Comparison of ENCODE assay signal across 1 cellular context in the genomic region with DNA sequence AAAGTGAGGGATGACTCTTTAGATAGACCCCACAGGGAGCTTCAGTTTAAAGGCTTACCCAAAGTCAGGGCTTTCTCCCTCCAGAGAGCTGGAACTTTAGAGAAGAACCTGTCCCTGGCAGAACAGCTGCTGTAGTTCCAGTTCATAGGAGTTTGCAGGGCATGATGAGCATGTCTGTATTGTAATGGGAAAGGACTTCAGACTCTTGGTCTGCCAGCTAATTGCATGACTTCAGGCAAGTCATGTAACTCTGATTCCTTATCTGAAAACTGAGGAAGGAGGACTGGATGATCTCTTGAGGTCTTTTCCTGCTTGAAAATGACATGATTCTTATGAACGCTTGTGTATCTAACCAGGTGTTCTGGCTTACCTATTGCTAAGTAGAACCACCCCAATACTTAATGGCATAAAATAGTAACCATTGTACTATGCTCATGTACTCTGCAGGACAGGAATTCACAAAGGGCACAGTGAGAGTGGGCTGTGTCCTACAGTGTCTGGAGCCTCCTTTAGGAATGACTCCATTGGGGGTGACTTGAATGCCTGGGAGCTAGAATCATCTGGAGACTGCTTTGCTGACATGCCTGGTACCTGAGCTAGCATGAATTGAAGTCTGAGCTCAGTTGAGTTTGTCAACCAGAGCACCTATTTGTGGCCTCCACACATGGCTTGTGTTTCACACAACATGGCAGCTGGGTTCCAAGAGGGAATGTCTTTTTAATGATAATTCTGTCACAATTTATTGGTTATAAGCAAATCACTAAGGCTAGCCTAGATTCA.
TF ChIP-seq lines count a peak whose summit lies in the region.

No MANE protein-coding gene starts in this region.

TF ChIP-seq in K562, 482 proteins besides CTCF, POLR2A, EP300 and RAD21:
- no peak for TF ChIP-seq EGR1 (conservative IDR thresholded peaks at IDR 0.05)
- no peak for TF ChIP-seq RBM25 (IDR thresholded peaks at IDR 0.05; ENCODE audit: low read depth, low read length, severe bottlenecking)
- TF ChIP-seq, protein P1, sequence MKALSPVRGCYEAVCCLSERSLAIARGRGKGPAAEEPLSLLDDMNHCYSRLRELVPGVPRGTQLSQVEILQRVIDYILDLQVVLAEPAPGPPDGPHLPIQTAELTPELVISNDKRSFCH (CRISPR knock-in tag; IDR thresholded peaks at IDR 0.05), result no peak
- TF ChIP-seq, protein P1 (tag; IDR thresholded peaks at IDR 0.05), result no peak
- TF ChIP-seq, protein P2, sequence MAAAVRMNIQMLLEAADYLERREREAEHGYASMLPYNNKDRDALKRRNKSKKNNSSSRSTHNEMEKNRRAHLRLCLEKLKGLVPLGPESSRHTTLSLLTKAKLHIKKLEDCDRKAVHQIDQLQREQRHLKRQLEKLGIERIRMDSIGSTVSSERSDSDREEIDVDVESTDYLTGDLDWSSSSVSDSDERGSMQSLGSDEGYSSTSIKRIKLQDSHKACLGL (CRISPR knock-in tag; IDR thresholded peaks at IDR 0.05; ENCODE audit: borderline replicate concordance, poor library complexity, severe bottlenecking), result no peak
- no peak for TF ChIP-seq ZNF354B (CRISPR knock-in tag; IDR thresholded peaks at IDR 0.05)
- TF ChIP-seq GABPB1 (CRISPR knock-in tag; IDR thresholded peaks at IDR 0.05), result no peak
- TF ChIP-seq TAF7 (tag; IDR thresholded peaks at IDR 0.05), result no peak
- TF ChIP-seq ZNF717 (CRISPR knock-in tag; IDR thresholded peaks at IDR 0.05), result no peak
- TF ChIP-seq CBFB (CRISPR knock-in tag; IDR thresholded peaks at IDR 0.05), result no peak
- TF ChIP-seq LEF1 (IDR thresholded peaks at IDR 0.05), result no peak
- TF ChIP-seq, protein P3, sequence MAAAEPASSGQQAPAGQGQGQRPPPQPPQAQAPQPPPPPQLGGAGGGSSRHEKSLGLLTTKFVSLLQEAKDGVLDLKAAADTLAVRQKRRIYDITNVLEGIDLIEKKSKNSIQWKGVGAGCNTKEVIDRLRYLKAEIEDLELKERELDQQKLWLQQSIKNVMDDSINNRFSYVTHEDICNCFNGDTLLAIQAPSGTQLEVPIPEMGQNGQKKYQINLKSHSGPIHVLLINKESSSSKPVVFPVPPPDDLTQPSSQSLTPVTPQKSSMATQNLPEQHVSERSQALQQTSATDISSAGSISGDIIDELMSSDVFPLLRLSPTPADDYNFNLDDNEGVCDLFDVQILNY (CRISPR knock-in tag; IDR thresholded peaks at IDR 0.05), result no peak
- TF ChIP-seq TARDBP (IDR thresholded peaks at IDR 0.05), result no peak
- TF ChIP-seq BCL6 (CRISPR knock-in tag; IDR thresholded peaks at IDR 0.05), result no peak
- TF ChIP-seq ZNF140 (CRISPR knock-in tag; IDR thresholded peaks at IDR 0.05), result no peak
- no peak for TF ChIP-seq ZNF551 (CRISPR knock-in tag; IDR thresholded peaks at IDR 0.05)
- no peak for TF ChIP-seq ZNF589 (CRISPR knock-in tag; IDR thresholded peaks at IDR 0.05; ENCODE audit: low read depth)
